In genomic region chr12:86331012-86331411, GRCh38 we compare ENCODE assay signal across 14 cellular contexts.
"Had no signal": no experiment of that assay in that cellular context is flagged by ENCODE, and none has a peak within 500 bp of the region (broad histone marks: within the 10 kb centered on the region; RNA-seq: fewer than 3 reads in every experiment).

No MANE protein-coding gene starts in this region.

- H3K4me3 Mint-ChIP-seq: activated CD4-positive, alpha-beta T cell treated with anti-CD3 and anti-CD28 coated beads, Interleukin-2, amount 10 ng/mL, durations not matched to agents 7 days and 5 days; activated naive CD4-positive, alpha-beta T cell treated with anti-CD3 and anti-CD28 coated beads for 36 hours; activated T-helper 17 cell treated with anti-CD3 and anti-CD28 coated beads, Interleukin-2, amount 50 U/mL, for 72 hours; type B pancreatic cell had no signal

- H3K9me3 Mint-ChIP-seq: activated CD4-positive, alpha-beta T cell treated with anti-CD3 and anti-CD28 coated beads, Interleukin-2, amount 10 ng/mL, durations not matched to agents 7 days and 5 days; activated naive CD4-positive, alpha-beta T cell treated with anti-CD3 and anti-CD28 coated beads for 36 hours; type B pancreatic cell had no signal

- H3K27ac Mint-ChIP-seq: activated CD4-positive, alpha-beta T cell treated with anti-CD3 and anti-CD28 coated beads, Interleukin-2, amount 10 ng/mL, durations not matched to agents 7 days and 5 days; activated naive CD4-positive, alpha-beta T cell treated with anti-CD3 and anti-CD28 coated beads for 36 hours; activated T-helper 17 cell treated with anti-CD3 and anti-CD28 coated beads, Interleukin-2, amount 50 U/mL, for 72 hours; type B pancreatic cell had no signal

- H3K4me1 Mint-ChIP-seq: activated CD4-positive, alpha-beta T cell treated with anti-CD3 and anti-CD28 coated beads, Interleukin-2, amount 10 ng/mL, durations not matched to agents 7 days and 5 days; activated T-helper 17 cell treated with anti-CD3 and anti-CD28 coated beads, Interleukin-2, amount 50 U/mL, for 72 hours had no signal

- H3K27me3 ChIP-seq: colonic mucosa, gastrocnemius medialis, heart right ventricle, right atrium auricular region had no signal

- H3K4me2 ChIP-seq: smooth muscle cell had no signal

- ATAC-seq: activated T-helper 17 cell treated with anti-CD3 and anti-CD28 coated beads, Interleukin-2, amount 50 U/mL, for 72 hours; gastrocnemius medialis; heart right ventricle; left ventricle myocardium superior had no signal

- H3K4me1 ChIP-seq: colonic mucosa, gastrocnemius medialis, heart right ventricle, right atrium auricular region had no signal

- H3K9me3 ChIP-seq: colonic mucosa, gastrocnemius medialis, heart right ventricle, right atrium auricular region had no signal

- H3K4me3 ChIP-seq: colonic mucosa, gastrocnemius medialis, heart right ventricle, right atrium auricular region, smooth muscle cell had no signal

- H3K27me3 Mint-ChIP-seq: activated CD4-positive, alpha-beta T cell treated with anti-CD3 and anti-CD28 coated beads, Interleukin-2, amount 10 ng/mL, durations not matched to agents 7 days and 5 days; activated T-helper 17 cell treated with anti-CD3 and anti-CD28 coated beads, Interleukin-2, amount 50 U/mL, for 72 hours; type B pancreatic cell had no signal

- H3K36me3 ChIP-seq: colonic mucosa, gastrocnemius medialis, heart right ventricle, right atrium auricular region had no signal

- H3K36me3 Mint-ChIP-seq: type B pancreatic cell had no signal

- H3K27ac ChIP-seq: colonic mucosa, gastrocnemius medialis, heart right ventricle, right atrium auricular region had no signal

- DNase-seq: activated CD4-positive, alpha-beta T cell treated with anti-CD3 and anti-CD28 coated beads, Interleukin-2, amount 10 ng/mL, durations not matched to agents 7 days and 5 days; activated CD8-positive, alpha-beta memory T cell treated with anti-CD3 and anti-CD28 coated beads for 24 hours; activated naive CD4-positive, alpha-beta T cell treated with anti-CD3 and anti-CD28 coated beads for 36 hours; caudate nucleus; colonic mucosa; effector CD4-positive, alpha-beta T cell; gastrocnemius medialis; heart right ventricle; left ventricle myocardium superior; mesenchymal stem cell had no signal
